ENCODE assay signal across 1 cellular context in genomic region chr17:353213-353837, GRCh38.
TF ChIP-seq lines count a peak whose summit lies in the region.

No MANE protein-coding gene starts in this region.

TF ChIP-seq in HepG2, 621 proteins besides CTCF, POLR2A, EP300 and RAD21 (continued from another document):
- TF ChIP-seq, protein P1, sequence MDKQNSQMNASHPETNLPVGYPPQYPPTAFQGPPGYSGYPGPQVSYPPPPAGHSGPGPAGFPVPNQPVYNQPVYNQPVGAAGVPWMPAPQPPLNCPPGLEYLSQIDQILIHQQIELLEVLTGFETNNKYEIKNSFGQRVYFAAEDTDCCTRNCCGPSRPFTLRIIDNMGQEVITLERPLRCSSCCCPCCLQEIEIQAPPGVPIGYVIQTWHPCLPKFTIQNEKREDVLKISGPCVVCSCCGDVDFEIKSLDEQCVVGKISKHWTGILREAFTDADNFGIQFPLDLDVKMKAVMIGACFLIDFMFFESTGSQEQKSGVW (CRISPR knock-in tag; IDR thresholded peaks at IDR 0.05; ENCODE audit: borderline replicate concordance), result 0 out of 2 replicates have a peak, but pooled peaks have one; percentile 4
- no peak for TF ChIP-seq SOX13 (IDR thresholded peaks at IDR 0.05)
- TF ChIP-seq SOX13 (CRISPR knock-in tag; conservative IDR thresholded peaks at IDR 0.05 in 1 of 2, IDR thresholded peaks at IDR 0.05 in 1 of 2), result 0 out of 4 replicates have a peak, but pooled peaks of 1 of the 2 experiments have one; percentile 3
- TF ChIP-seq MYNN (CRISPR knock-in tag; IDR thresholded peaks at IDR 0.05; ENCODE audit: low read depth), result no peak
- TF ChIP-seq ESRRA (CRISPR knock-in tag; IDR thresholded peaks at IDR 0.05; ENCODE audit: low read depth), result no peak
- TF ChIP-seq HMG20A (CRISPR knock-in tag; IDR thresholded peaks at IDR 0.05; ENCODE audit: borderline replicate concordance), result no peak
- TF ChIP-seq NFATC3 (CRISPR knock-in tag; IDR thresholded peaks at IDR 0.05), result no peak
- TF ChIP-seq, protein P2, sequence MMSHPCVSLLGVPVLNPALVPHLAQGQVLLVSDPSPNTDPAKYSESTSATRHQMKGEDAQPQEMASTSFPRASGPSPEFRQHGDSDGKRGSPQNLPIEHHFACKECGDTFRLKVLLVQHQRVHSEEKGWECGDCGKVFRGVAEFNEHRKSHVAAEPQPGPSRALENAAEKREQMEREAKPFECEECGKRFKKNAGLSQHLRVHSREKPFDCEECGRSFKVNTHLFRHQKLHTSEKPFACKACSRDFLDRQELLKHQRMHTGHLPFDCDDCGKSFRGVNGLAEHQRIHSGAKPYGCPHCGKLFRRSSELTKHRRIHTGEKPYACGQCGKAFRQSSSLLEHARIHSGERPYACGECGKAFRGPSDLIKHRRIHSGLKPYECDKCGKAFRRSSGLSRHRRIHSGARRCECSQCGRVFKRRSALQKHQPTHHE (CRISPR knock-in tag; IDR thresholded peaks at IDR 0.05; ENCODE audit: borderline replicate concordance), result 0 out of 2 replicates have a peak, but pooled peaks have one; percentile 12
- no peak for TF ChIP-seq SMC3 (IDR thresholded peaks at IDR 0.05; ENCODE audit: low read length)
- TF ChIP-seq KMT2A (CRISPR knock-in tag; IDR thresholded peaks at IDR 0.05), result no peak
- no peak for TF ChIP-seq SP1 (IDR thresholded peaks at IDR 0.05)
- TF ChIP-seq SP1 (CRISPR knock-in tag; IDR thresholded peaks at IDR 0.05), result no peak
- no peak for TF ChIP-seq ZKSCAN1 (IDR thresholded peaks at IDR 0.05; ENCODE audit: low read length)
- no peak for TF ChIP-seq ISL2 (CRISPR knock-in tag; IDR thresholded peaks at IDR 0.05)
- no peak for TF ChIP-seq ZNF790 (CRISPR knock-in tag; IDR thresholded peaks at IDR 0.05; ENCODE audit: borderline replicate concordance)
- TF ChIP-seq ZNF878 (CRISPR knock-in tag; IDR thresholded peaks at IDR 0.05), result no peak
- no peak for TF ChIP-seq HNRNPL (IDR thresholded peaks at IDR 0.05; ENCODE audit: low read depth, low read length)
- TF ChIP-seq ZNF768 (CRISPR knock-in tag; IDR thresholded peaks at IDR 0.05), result no peak; the same call in 1 of the 2 replicates
- no peak for TF ChIP-seq FOXA1 (IDR thresholded peaks at IDR 0.05)
- TF ChIP-seq FOXA1 (CRISPR knock-in tag; IDR thresholded peaks at IDR 0.05), result 0 out of 2 replicates have a peak, but pooled peaks have one; percentile 37
- no peak for TF ChIP-seq RCOR2 (CRISPR knock-in tag; IDR thresholded peaks at IDR 0.05)
- TF ChIP-seq KLF16 (CRISPR knock-in tag; IDR thresholded peaks at IDR 0.05), result no peak
- TF ChIP-seq, protein P3, sequence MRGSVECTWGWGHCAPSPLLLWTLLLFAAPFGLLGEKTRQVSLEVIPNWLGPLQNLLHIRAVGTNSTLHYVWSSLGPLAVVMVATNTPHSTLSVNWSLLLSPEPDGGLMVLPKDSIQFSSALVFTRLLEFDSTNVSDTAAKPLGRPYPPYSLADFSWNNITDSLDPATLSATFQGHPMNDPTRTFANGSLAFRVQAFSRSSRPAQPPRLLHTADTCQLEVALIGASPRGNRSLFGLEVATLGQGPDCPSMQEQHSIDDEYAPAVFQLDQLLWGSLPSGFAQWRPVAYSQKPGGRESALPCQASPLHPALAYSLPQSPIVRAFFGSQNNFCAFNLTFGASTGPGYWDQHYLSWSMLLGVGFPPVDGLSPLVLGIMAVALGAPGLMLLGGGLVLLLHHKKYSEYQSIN (CRISPR knock-in tag; IDR thresholded peaks at IDR 0.05; ENCODE audit: borderline replicate concordance), result no peak
- TF ChIP-seq MED1 (CRISPR knock-in tag; IDR thresholded peaks at IDR 0.05), result no peak
- TF ChIP-seq KAT8 (CRISPR knock-in tag; IDR thresholded peaks at IDR 0.05), result 0 out of 2 replicates have a peak, but pooled peaks have one; percentile 5
- no peak for TF ChIP-seq ZNF615 (CRISPR knock-in tag; IDR thresholded peaks at IDR 0.05; ENCODE audit: borderline replicate concordance)
- 0 out of 2 replicates have a peak, but pooled peaks have one; percentile 4 for TF ChIP-seq TP53 (CRISPR knock-in tag; conservative IDR thresholded peaks at IDR 0.05)
- TF ChIP-seq ZSCAN9 (CRISPR knock-in tag; IDR thresholded peaks at IDR 0.05; ENCODE audit: borderline replicate concordance), result no peak
- TF ChIP-seq ZNF251 (CRISPR knock-in tag; IDR thresholded peaks at IDR 0.05), result no peak
- TF ChIP-seq NFKBIZ (CRISPR knock-in tag; IDR thresholded peaks at IDR 0.05), result no peak
- no peak for TF ChIP-seq ZC3H13 (CRISPR knock-in tag; IDR thresholded peaks at IDR 0.05)
- no peak for TF ChIP-seq ZNF782 (CRISPR knock-in tag; IDR thresholded peaks at IDR 0.05; ENCODE audit: borderline replicate concordance)
- TF ChIP-seq SP5 (CRISPR knock-in tag; IDR thresholded peaks at IDR 0.05; ENCODE audit: borderline replicate concordance, low read depth), result no peak
- TF ChIP-seq RBM39 (IDR thresholded peaks at IDR 0.05; ENCODE audit: low read depth, low read length, poor library complexity, severe bottlenecking), result no peak
- no peak for TF ChIP-seq ZNF543 (CRISPR knock-in tag; IDR thresholded peaks at IDR 0.05)
- TF ChIP-seq ZNF101 (CRISPR knock-in tag; IDR thresholded peaks at IDR 0.05; ENCODE audit: borderline replicate concordance, low read depth), result no peak
